In genomic region chr11:58573451-58574104, GRCh38 we compare ENCODE assay signal across 8 cellular contexts. TPM values are rescaled to one million over a fixed set of nuclear protein-coding genes. Genes with fewer than 3 reads are reported as not detected.
DNase-seq lines count a peak whose midpoint lies in the region; ATAC-seq and TF ChIP-seq lines count a peak whose summit lies in the region.

No MANE protein-coding gene starts in this region.

- H3K4ac ChIP-seq in mesendoderm (ENCODE audit: low read depth, low read length): no peak overlapping the region

- ATAC-seq in GM18498 (IDR thresholded peaks at IDR 0.05; ENCODE audit: unreplicated experiment): peak; percentile 24
- ATAC-seq in HG03135 (IDR thresholded peaks at IDR 0.05; ENCODE audit: unreplicated experiment): peak; percentile 20
- peak; percentile 3 for ATAC-seq in activated naive CD8-positive, alpha-beta T cell treated with anti-CD3 and anti-CD28 coated beads, Interleukin-2, amount 10 ng/mL, durations not matched to agents 7 days and 5 days (ENCODE audit: low read depth)

- no peak overlapping the region for H2BK120ac ChIP-seq in mesendoderm (ENCODE audit: low read depth, low read length)

- H3K18ac ChIP-seq in mesendoderm (ENCODE audit: low read length): no peak overlapping the region

- H3K27me3 Mint-ChIP-seq in activated naive CD8-positive, alpha-beta T cell treated with anti-CD3 and anti-CD28 coated beads, Interleukin-2, amount 10 ng/mL, durations not matched to agents 7 days and 5 days: no peaks in the 10 kb centered on the region
- peaks cover 13 to 25% (median 24%) of the 10 kb centered on the region in 3 donors for H3K27me3 Mint-ChIP-seq in immature natural killer cell (ENCODE audit: low read depth in 3 of 3)

- peaks cover 52% of the 10 kb centered on the region for H3K4me1 Mint-ChIP-seq in activated naive CD8-positive, alpha-beta T cell treated with anti-CD3 and anti-CD28 coated beads, Interleukin-2, amount 10 ng/mL, durations not matched to agents 7 days and 5 days
- peaks cover 61 to 78% of the 10 kb centered on the region in 2 donors for H3K4me1 Mint-ChIP-seq in immature natural killer cell

- H4K8ac ChIP-seq in mesendoderm (ENCODE audit: low read depth, low read length): no peak overlapping the region

- H2BK5ac ChIP-seq in mesendoderm (ENCODE audit: low read length): no peak overlapping the region

- H3K9me3 Mint-ChIP-seq in activated naive CD8-positive, alpha-beta T cell treated with anti-CD3 and anti-CD28 coated beads, Interleukin-2, amount 10 ng/mL, durations not matched to agents 7 days and 5 days: no peaks in the 10 kb centered on the region
- no peaks in the 10 kb centered on the region for H3K9me3 Mint-ChIP-seq in immature natural killer cell

- no peaks in the 10 kb centered on the region for H3K79me2 ChIP-seq in mesendoderm (ENCODE audit: control insufficient read depth, insufficient read depth, low read length)

- no peaks in the 10 kb centered on the region for H3K9me3 ChIP-seq in WERI-Rb-1 (ENCODE audit: severe bottlenecking)

- H3K36me3 Mint-ChIP-seq in activated naive CD8-positive, alpha-beta T cell treated with anti-CD3 and anti-CD28 coated beads, Interleukin-2, amount 10 ng/mL, durations not matched to agents 7 days and 5 days: peaks cover 32% of the 10 kb centered on the region
- peaks cover 7 to 18% (median 14%) of the 10 kb centered on the region in 3 donors for H3K36me3 Mint-ChIP-seq in immature natural killer cell

- no peak overlapping the region for H2BK15ac ChIP-seq in mesendoderm (replicated peaks; ENCODE audit: low read depth)

- no peaks in the 10 kb centered on the region for H3K4me1 ChIP-seq in mesendoderm (ENCODE audit: control insufficient read depth, low read depth, low read length)

- no peak overlapping the region for H3K56ac ChIP-seq in mesendoderm (ENCODE audit: low read length)

- H3K27me3 ChIP-seq in mesendoderm (ENCODE audit: insufficient read depth, low read length, poor library complexity) (no peaks in the 10 kb centered on the region), WERI-Rb-1 (ENCODE audit: insufficient read depth, low read depth, severe bottlenecking) (no peaks in the 10 kb centered on the region)

- DNase-seq in SIG-M5 treated with dmso at 0.1 percent for 504 hours (lab: John Stamatoyannopoulos, UW; ENCODE audit: unreplicated experiment) (peak; percentile 84), immature natural killer cell (peak; percentile 50 to 62 (median 57)), mesendoderm (no peak), WERI-Rb-1 (no peak)
- DNase-seq in activated naive CD8-positive, alpha-beta T cell treated with anti-CD3 and anti-CD28 coated beads, Interleukin-2, amount 10 ng/mL, durations not matched to agents 7 days and 5 days: no peak
- peak; percentile 29 for DNase-seq in stimulated activated CD8-positive, alpha-beta memory T cell treated with anti-CD3 and anti-CD28 coated beads, Interleukin-12 subunit alpha, Interleukin-12 subunit beta, amount 100 ng/mL, for 4 hours (ENCODE audit: low read depth)

- POLR2A ChIA-PET in activated naive CD8-positive, alpha-beta T cell treated with anti-CD3 and anti-CD28 coated beads, Interleukin-2, amount 10 ng/mL, durations not matched to agents 7 days and 5 days (lab: Charles Lee): interaction anchor here (1.0 kb wide), 1 partner anchor 18 kb away, joined by 3 read pairs; no protein-coding TSS in a partner anchor

- WGBS in mesendoderm (ENCODE audit: extremely low coverage, insufficient coverage, low lambda C conversion rate): no CpG with 5 or more reads among the region's 4 CpGs

- no peak overlapping the region for H3K9ac ChIP-seq in mesendoderm (ENCODE audit: low read length)

- TF ChIP-seq CTCF in WERI-Rb-1 (IDR thresholded peaks at IDR 0.05; ENCODE audit: low read depth, low read length): no peak

- H3K79me1 ChIP-seq in mesendoderm (ENCODE audit: low read length): no peaks in the 10 kb centered on the region

- H2AK5ac ChIP-seq in mesendoderm (ENCODE audit: low read length): no peak overlapping the region

- no peak overlapping the region for H3K4me3 ChIP-seq in mesendoderm (ENCODE audit: low read length)
- no peak overlapping the region for H3K4me3 ChIP-seq in WERI-Rb-1 (ENCODE audit: low read depth, low read length)

- no peak overlapping the region for H3K4me2 ChIP-seq in mesendoderm (ENCODE audit: low read length)

- peak overlapping the region; percentile 97 for H3K27ac Mint-ChIP-seq in activated naive CD8-positive, alpha-beta T cell treated with anti-CD3 and anti-CD28 coated beads, Interleukin-2, amount 10 ng/mL, durations not matched to agents 7 days and 5 days
- peak overlapping the region; percentile 96 to 100 (median 99) for H3K27ac Mint-ChIP-seq in immature natural killer cell

- no peak overlapping the region for H4K5ac ChIP-seq in mesendoderm (ENCODE audit: low read length)

- no peak overlapping the region for H3K23ac ChIP-seq in mesendoderm (ENCODE audit: low read length)

- peak overlapping the region; percentile 96 for H3K4me3 Mint-ChIP-seq in activated naive CD8-positive, alpha-beta T cell treated with anti-CD3 and anti-CD28 coated beads, Interleukin-2, amount 10 ng/mL, durations not matched to agents 7 days and 5 days
- peak overlapping the region; percentile 91 to 99 (median 96) for H3K4me3 Mint-ChIP-seq in immature natural killer cell

- H3K27ac ChIP-seq in mesendoderm (ENCODE audit: low read depth, low read length): no peak overlapping the region
- H3K27ac ChIP-seq in WERI-Rb-1: no peak overlapping the region

- no peaks in the 10 kb centered on the region for H3K36me3 ChIP-seq in mesendoderm (ENCODE audit: control insufficient read depth, insufficient read depth, low read length)
- peaks cover 3% of the 10 kb centered on the region for H3K36me3 ChIP-seq in WERI-Rb-1

RNA-seq across cellular contexts. Expression of gene LPXN, which starts 2.1 kb away (rescaled TPM):
- 100 to 1,000 TPM; 145 to 159 TPM for total RNA-seq in activated naive CD8-positive, alpha-beta T cell treated with anti-CD3 and anti-CD28 coated beads, Interleukin-2, amount 10 ng/mL, durations not matched to agents 7 days and 5 days
- 100 to 1,000 TPM; 153 to 217 (median 197) TPM for polyA plus RNA-seq in immature natural killer cell
- 0.63 TPM for polyA plus RNA-seq in mesendoderm (2013, experiment 1 of 2)
- polyA plus RNA-seq in mesendoderm (2013, experiment 2 of 2): 0.77 TPM

RNA-seq across cellular contexts. Expression of gene ZFP91, which starts 5.3 kb away (rescaled TPM):
- 10 to 100 TPM; 52.8 to 54.2 TPM for total RNA-seq in activated naive CD8-positive, alpha-beta T cell treated with anti-CD3 and anti-CD28 coated beads, Interleukin-2, amount 10 ng/mL, durations not matched to agents 7 days and 5 days
- 10 to 100 TPM in 2 of 3 donors, 1 to 10 TPM in 1; 6.6 to 15.4 (median 10.8) TPM for polyA plus RNA-seq in immature natural killer cell
- polyA plus RNA-seq in mesendoderm (2013, experiment 1 of 2): 26.5 TPM
- polyA plus RNA-seq in mesendoderm (2013, experiment 2 of 2): 26.6 TPM

RNA-seq across cellular contexts. Expression of gene CNTF, which starts 48.9 kb away (rescaled TPM):
- total RNA-seq in activated naive CD8-positive, alpha-beta T cell treated with anti-CD3 and anti-CD28 coated beads, Interleukin-2, amount 10 ng/mL, durations not matched to agents 7 days and 5 days: 1 to 10 TPM; 2.6 to 3.0 TPM
- polyA plus RNA-seq in immature natural killer cell: under 1 TPM in 1 of 3 donors, not detected in 2; 0.46 TPM
- 0.72 TPM for polyA plus RNA-seq in mesendoderm (2013, experiment 1 of 2)
- 0.69 TPM for polyA plus RNA-seq in mesendoderm (2013, experiment 2 of 2)

Comparison
In these comparisons a context has a peak if more than half of its experiments do, and no peak if none do; other contexts are left out.
1. DNase-seq: peak in SIG-M5 treated with dmso at 0.1 percent for 504 hours (single experiment), immature natural killer cell (3 of 3) and stimulated activated CD8-positive, alpha-beta memory T cell treated with anti-CD3 and anti-CD28 coated beads, Interleukin-12 subunit alpha, Interleukin-12 subunit beta, amount 100 ng/mL, for 4 hours (single experiment); none in activated naive CD8-positive, alpha-beta T cell treated with anti-CD3 and anti-CD28 coated beads, Interleukin-2, amount 10 ng/mL, durations not matched to agents 7 days and 5 days (single experiment), mesendoderm (single experiment) and WERI-Rb-1 (single experiment).
2. Peak in every context shown above with its lines, with median percentiles within 50 percentile points of each other: ATAC-seq.